In genomic region chr19:48474084-48474592, GRCh38 we compare ENCODE assay signal across 18 cellular contexts.
"Had no signal": no experiment of that assay in that cellular context is flagged by ENCODE, and none has a peak within 500 bp of the region (broad histone marks: within the 10 kb centered on the region; RNA-seq: fewer than 3 reads in every experiment).

No MANE protein-coding gene starts in this region.

- H3K27ac ChIP-seq: body of pancreas, upper lobe of right lung had no signal

- H3K27me3 ChIP-seq: body of pancreas, upper lobe of right lung had no signal

- H3K9me3 ChIP-seq: body of pancreas, upper lobe of right lung had no signal

- H3K4me3 ChIP-seq: body of pancreas, upper lobe of right lung had no signal

- H3K27me3 Mint-ChIP-seq: activated B cell treated with CpG ODN at 0.5 μM for 24 hours; activated CD4-positive, alpha-beta T cell treated with anti-CD3 and anti-CD28 coated beads, Interleukin-2, amount 10 ng/mL, durations not matched to agents 24 days and 14 days; activated CD8-positive, alpha-beta memory T cell treated with anti-CD3 and anti-CD28 coated beads, Interleukin-2, amount 10 ng/mL, durations not matched to agents 7 days and 5 days; activated T-cell treated with anti-CD3 and anti-CD28 coated beads, Interleukin-2, amount 50 U/mL, for 24 hours; central memory CD8-positive, alpha-beta T cell; progenitor cell of endocrine pancreas had no signal

- H3K9me3 Mint-ChIP-seq: activated B cell treated with CpG ODN at 0.5 μM for 24 hours; activated CD4-positive, alpha-beta T cell treated with anti-CD3 and anti-CD28 coated beads, Interleukin-2, amount 10 ng/mL, durations not matched to agents 24 days and 14 days; activated naive CD4-positive, alpha-beta T cell treated with anti-CD3 and anti-CD28 coated beads, Interleukin-2, amount 50 U/mL, for 72 hours; activated T-cell treated with anti-CD3 and anti-CD28 coated beads, Interleukin-2, amount 50 U/mL, for 24 hours; central memory CD8-positive, alpha-beta T cell had no signal

- DNase-seq: activated B cell treated with CpG ODN at 0.5 μM for 24 hours; activated CD4-positive, alpha-beta T cell treated with anti-CD3 and anti-CD28 coated beads, Interleukin-2, amount 10 ng/mL, durations not matched to agents 24 days and 14 days; activated CD8-positive, alpha-beta memory T cell treated with anti-CD3 and anti-CD28 coated beads, Interleukin-2, amount 10 ng/mL, durations not matched to agents 7 days and 5 days; activated effector memory CD4-positive, alpha-beta T cell treated with anti-CD3 and anti-CD28 coated beads, Interleukin-2, amount 50 U/mL, for 16 hours; activated T-cell treated with anti-CD3 and anti-CD28 coated beads, Interleukin-2, amount 50 U/mL, for 24 hours; amniotic stem cell; body of pancreas; cortex of kidney; erythroblast; hippocampal formation; nucleus accumbens; stimulated activated CD4-positive, alpha-beta T cell treated with anti-CD3 and anti-CD28 coated beads, Interleukin-1b, Interleukin-23, amount 100 ng/mL, for 48 hours; stimulated activated naive CD4-positive, alpha-beta T cell treated with Interleukin-2 at 50 U/mL for 16 hours; upper lobe of right lung had no signal

- ATAC-seq: activated CD8-positive, alpha-beta memory T cell treated with anti-CD3 and anti-CD28 coated beads, Interleukin-2, amount 10 ng/mL, durations not matched to agents 7 days and 5 days; activated naive CD4-positive, alpha-beta T cell treated with anti-CD3 and anti-CD28 coated beads, Interleukin-2, amount 50 U/mL, for 72 hours; body of pancreas; right cardiac atrium; upper lobe of right lung had no signal

- H3K27ac Mint-ChIP-seq: activated B cell treated with CpG ODN at 0.5 μM for 24 hours; activated CD4-positive, alpha-beta T cell treated with anti-CD3 and anti-CD28 coated beads, Interleukin-2, amount 10 ng/mL, durations not matched to agents 24 days and 14 days; activated CD8-positive, alpha-beta memory T cell treated with anti-CD3 and anti-CD28 coated beads, Interleukin-2, amount 10 ng/mL, durations not matched to agents 7 days and 5 days; progenitor cell of endocrine pancreas had no signal

- H3K4me3 Mint-ChIP-seq: activated B cell treated with CpG ODN at 0.5 μM for 24 hours; activated CD4-positive, alpha-beta T cell treated with anti-CD3 and anti-CD28 coated beads, Interleukin-2, amount 10 ng/mL, durations not matched to agents 24 days and 14 days; activated CD8-positive, alpha-beta memory T cell treated with anti-CD3 and anti-CD28 coated beads, Interleukin-2, amount 10 ng/mL, durations not matched to agents 7 days and 5 days; activated T-cell treated with anti-CD3 and anti-CD28 coated beads, Interleukin-2, amount 50 U/mL, for 24 hours; central memory CD8-positive, alpha-beta T cell had no signal
